ENCODE assay signal across 1 cellular context in the genomic region with DNA sequence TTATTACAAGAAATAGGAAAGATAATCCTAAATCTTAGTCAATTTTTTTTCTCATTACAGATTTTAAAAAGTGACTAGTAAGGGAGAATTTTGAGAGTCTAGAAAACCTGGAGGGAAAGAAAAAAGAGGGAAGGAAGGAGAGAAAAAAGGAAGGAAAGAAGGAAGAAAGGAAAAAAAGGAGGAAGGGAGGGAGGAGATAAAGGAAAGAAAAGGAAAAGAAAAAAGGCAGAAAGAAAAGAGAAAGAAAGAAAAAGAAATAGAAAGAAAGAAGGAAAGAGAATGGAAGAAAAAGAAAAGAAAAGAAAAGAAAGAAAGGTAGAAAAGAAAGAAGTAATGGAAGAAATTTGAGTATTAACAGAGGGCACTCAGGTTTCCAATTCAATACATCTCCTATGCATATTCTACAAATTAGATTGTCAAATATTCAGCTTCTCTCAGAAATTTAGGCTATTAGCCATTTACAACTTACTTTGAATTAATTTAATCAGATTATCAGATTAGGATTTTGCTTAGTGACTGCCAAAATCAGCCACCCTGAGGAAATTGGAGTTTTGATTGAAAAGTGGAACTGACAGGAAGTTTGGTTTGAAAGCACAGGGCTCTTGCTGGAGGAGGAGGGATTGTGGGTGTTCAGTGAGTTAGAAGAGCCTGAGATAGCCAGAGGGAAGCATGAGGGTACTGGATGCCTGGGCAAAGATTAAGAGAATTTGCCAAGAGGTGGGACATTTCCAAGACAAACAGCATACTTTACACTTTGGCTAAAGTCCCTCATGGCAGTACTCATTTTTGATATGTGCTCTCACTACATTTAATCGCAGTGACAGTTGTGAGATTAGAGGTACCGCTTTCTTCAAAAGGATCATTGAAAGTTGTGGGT.
TF ChIP-seq lines count a peak whose summit lies in the region.

No MANE protein-coding gene starts in this region.

TF ChIP-seq in H1, 55 proteins besides CTCF, POLR2A, EP300 and RAD21:
- TF ChIP-seq MAX (IDR thresholded peaks at IDR 0.05) (no peak), GABPA (IDR thresholded peaks at IDR 0.05; ENCODE audit: borderline replicate concordance, insufficient read depth, low read length) (no peak), SP4 (IDR thresholded peaks at IDR 0.05; ENCODE audit: low read length) (no peak), CTBP2 (IDR thresholded peaks at IDR 0.05; ENCODE audit: borderline replicate concordance, insufficient read depth, insufficient read length, low read length) (no peak), POLR2AphosphoS5 (IDR thresholded peaks at IDR 0.05; ENCODE audit: low read depth, low read length) (no peak), KDM5A (IDR thresholded peaks at IDR 0.05; ENCODE audit: low read length) (no peak), SP2 (IDR thresholded peaks at IDR 0.05; ENCODE audit: low read length) (no peak), RNF2 (IDR thresholded peaks at IDR 0.05; ENCODE audit: borderline replicate concordance, low read depth, low read length, missing control alignments, poor library complexity, severe bottlenecking) (no peak), ASH2L (IDR thresholded peaks at IDR 0.05; ENCODE audit: low read length) (no peak)
- TF ChIP-seq, protein P1, sequence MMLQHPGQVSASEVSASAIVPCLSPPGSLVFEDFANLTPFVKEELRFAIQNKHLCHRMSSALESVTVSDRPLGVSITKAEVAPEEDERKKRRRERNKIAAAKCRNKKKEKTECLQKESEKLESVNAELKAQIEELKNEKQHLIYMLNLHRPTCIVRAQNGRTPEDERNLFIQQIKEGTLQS (IDR thresholded peaks at IDR 0.05; ENCODE audit: insufficient read depth, low read depth, low read length), result no peak
TF ChIP-seq in H1: peak in this region for 0.
